ENCODE assay signal across 14 cellular contexts in genomic region chr21:46550511-46550941, GRCh38. TPM values are rescaled to one million over a fixed set of nuclear protein-coding genes. Genes with fewer than 3 reads are reported as not detected.
DNase-seq lines count a peak whose midpoint lies in the region; ATAC-seq lines count a peak whose summit lies in the region.
"Had no signal": no experiment of that assay in that cellular context is flagged by ENCODE, and none has a peak within 500 bp of the region (broad histone marks: within the 10 kb centered on the region; RNA-seq: fewer than 3 reads in every experiment).

No MANE protein-coding gene starts in this region.

- POLR2A ChIA-PET in activated CD4-positive, alpha-beta memory T cell treated with anti-CD3 and anti-CD28 coated beads for 36 hours (lab: Charles Lee) = no interaction called here

- no peaks in the 10 kb centered on the region for H3K27me3 Mint-ChIP-seq in activated CD4-positive, alpha-beta memory T cell treated with anti-CD3 and anti-CD28 coated beads for 36 hours
- H3K27me3 Mint-ChIP-seq: brain, progenitor cell of endocrine pancreas had no signal

- peaks cover 18% of the 10 kb centered on the region for H3K36me3 ChIP-seq in SJCRH30

- H3K4me3 ChIP-seq in SJCRH30 = no peak overlapping the region
- H3K4me3 ChIP-seq: tibial nerve had no signal

- no peak overlapping the region for H3K27ac ChIP-seq in SJCRH30
- H3K27ac ChIP-seq: tibial nerve, VCaP had no signal

- no peaks in the 10 kb centered on the region for H3K27me3 ChIP-seq in SJCRH30
- H3K27me3 ChIP-seq: tibial nerve had no signal

- H3K9me3 Mint-ChIP-seq in activated CD4-positive, alpha-beta memory T cell treated with anti-CD3 and anti-CD28 coated beads for 36 hours = no peaks in the 10 kb centered on the region

- peak overlapping the region; percentile 72 for H3K27ac Mint-ChIP-seq in activated CD4-positive, alpha-beta memory T cell treated with anti-CD3 and anti-CD28 coated beads for 36 hours
- H3K27ac Mint-ChIP-seq: progenitor cell of endocrine pancreas had no signal

- no peak overlapping the region for H3K4me3 Mint-ChIP-seq in activated CD4-positive, alpha-beta memory T cell treated with anti-CD3 and anti-CD28 coated beads for 36 hours
- H3K4me3 Mint-ChIP-seq: brain had no signal

- intact Hi-C loops in activated CD4-positive, alpha-beta memory T cell treated with anti-CD3 and anti-CD28 coated beads for 36 hours (cut with micrococcal nuclease) = no loop called here

- DNase-seq in activated T-cell treated with anti-CD3 and anti-CD28 coated beads, Interleukin-2, amount 50 U/mL, for 1 hour = peak; percentile 75
- DNase-seq in activated T-cell treated with anti-CD3 and anti-CD28 coated beads, Interleukin-2, amount 50 U/mL, for 48 hours = no peak
- peak; percentile 49 for DNase-seq in activated CD4-positive, alpha-beta memory T cell treated with anti-CD3 and anti-CD28 coated beads for 36 hours
- DNase-seq in effector CD4-positive, alpha-beta T cell = peak; percentile 42
- DNase-seq in stimulated activated naive CD8-positive, alpha-beta T cell treated with anti-CD3 and anti-CD28 coated beads, Interleukin-15, Interleukin-2, amounts not matched to agents 100 U/mL and 50 U/mL, for 24 hours = peak; percentile 35
- no peak for DNase-seq in SJCRH30
- no peak for DNase-seq in SHP77 (lab: John Stamatoyannopoulos, UW)
- DNase-seq: DMS153, left ventricle myocardium superior had no signal

- H3K9me3 ChIP-seq in SJCRH30 (replicated peaks) = no peaks in the 10 kb centered on the region
- H3K9me3 ChIP-seq: tibial nerve had no signal

- peak; percentile 20 for ATAC-seq in stimulated activated naive CD8-positive, alpha-beta T cell treated with anti-CD3 and anti-CD28 coated beads, Interleukin-15, Interleukin-2, amounts not matched to agents 100 U/mL and 50 U/mL, for 24 hours
- ATAC-seq in HG02642 (IDR thresholded peaks at IDR 0.05; ENCODE audit: poor library complexity, unreplicated experiment) = no peak
- ATAC-seq: left ventricle myocardium superior had no signal

- CTCF ChIA-PET in activated CD4-positive, alpha-beta memory T cell treated with anti-CD3 and anti-CD28 coated beads for 36 hours (lab: Charles Lee) = interaction anchor here (0.7 kb wide), 1 partner anchor 13 kb away, joined by 3 read pairs; no protein-coding TSS in a partner anchor

- peaks cover 39% of the 10 kb centered on the region for H3K4me1 Mint-ChIP-seq in activated CD4-positive, alpha-beta memory T cell treated with anti-CD3 and anti-CD28 coated beads for 36 hours (ENCODE audit: low read depth)
- H3K4me1 Mint-ChIP-seq: brain had no signal

- no peaks in the 10 kb centered on the region for H3K4me1 ChIP-seq in SJCRH30
- H3K4me1 ChIP-seq: tibial nerve had no signal

- H3K36me3 Mint-ChIP-seq in activated CD4-positive, alpha-beta memory T cell treated with anti-CD3 and anti-CD28 coated beads for 36 hours = peaks cover 19% of the 10 kb centered on the region

RNA-seq across cellular contexts. Expression of gene S100B, which starts 54.4 kb away (rescaled TPM):
- total RNA-seq in activated CD4-positive, alpha-beta memory T cell treated with anti-CD3 and anti-CD28 coated beads for 36 hours = not detected
- 0.18 and 0.25 TPM in 2 replicates for total RNA-seq in SJCRH30 (2014; rRNA removed; shearing (Covaris generic))
- total RNA-seq: progenitor cell of endocrine pancreas had no signal

Comparison
In these comparisons a context has a peak if more than half of its experiments do, and no peak if none do; other contexts are left out.
1. DNase-seq: peak in activated T-cell treated with anti-CD3 and anti-CD28 coated beads, Interleukin-2, amount 50 U/mL, for 1 hour (single experiment), activated CD4-positive, alpha-beta memory T cell treated with anti-CD3 and anti-CD28 coated beads for 36 hours (single experiment), effector CD4-positive, alpha-beta T cell (single experiment) and stimulated activated naive CD8-positive, alpha-beta T cell treated with anti-CD3 and anti-CD28 coated beads, Interleukin-15, Interleukin-2, amounts not matched to agents 100 U/mL and 50 U/mL, for 24 hours (single experiment); none in activated T-cell treated with anti-CD3 and anti-CD28 coated beads, Interleukin-2, amount 50 U/mL, for 48 hours (0 of 2), SJCRH30 (0 of 2) and SHP77 (0 of 2).